33 cellular contexts compared by ENCODE assay signal in genomic region chr17:12537436-12537835, GRCh38.
"Had no signal": no experiment of that assay in that cellular context is flagged by ENCODE, and none has a peak within 500 bp of the region (broad histone marks: within the 10 kb centered on the region; RNA-seq: fewer than 3 reads in every experiment).

No MANE protein-coding gene starts in this region.

- H3K27ac ChIP-seq: adrenal gland, body of pancreas, breast epithelium, Peyer's patch, VCaP had no signal

- ATAC-seq: activated naive CD4-positive, alpha-beta T cell treated with anti-CD3 and anti-CD28 coated beads, Interleukin-2, amount 50 U/mL, for 72 hours; activated T-cell treated with anti-CD3 and anti-CD28 coated beads, Interleukin-2, amount 50 U/mL, for 4 hours; body of pancreas; PC-3 had no signal

- H3K4me3 ChIP-seq: adrenal gland, body of pancreas, breast epithelium, Peyer's patch had no signal

- H3K36me3 ChIP-seq: adrenal gland, breast epithelium, Peyer's patch had no signal

- H3K9me3 ChIP-seq: adrenal gland, body of pancreas, breast epithelium, Peyer's patch had no signal

- DNase-seq: activated B cell treated with CpG ODN at 0.5 μM for 24 hours; activated CD4-positive, alpha-beta memory T cell treated with anti-CD3 and anti-CD28 coated beads for 36 hours; activated CD4-positive, alpha-beta T cell treated with anti-CD3 and anti-CD28 coated beads for 4 hours; activated CD4-positive, alpha-beta T cell treated with anti-CD3 and anti-CD28 coated beads, Interleukin-2, amount 50 U/mL, for 1 hour; activated CD4-positive, CD25-positive, alpha-beta regulatory T cell treated with anti-CD3 and anti-CD28 coated beads, Interleukin-2, amount 50 U/mL, for 72 hours; activated CD8-positive, alpha-beta memory T cell treated with anti-CD3 and anti-CD28 coated beads, Interleukin-2, amount 50 U/mL, for 4 hours; activated gamma-delta T cell treated with Interleukin-2 at 50 U/mL for 16 hours; activated naive CD4-positive, alpha-beta T cell treated with anti-CD3 and anti-CD28 coated beads for 36 hours; activated T-cell treated with anti-CD3 and anti-CD28 coated beads for 4 hours; activated T-cell treated with anti-CD3 and anti-CD28 coated beads, Interleukin-2, amount 50 U/mL, for 4 hours; adrenal gland; body of pancreas; caudate nucleus; cerebellar nuclear complex; NCI-H1105; NCI-H1417 treated with DMSO at 0.1 percent for 48 hours; NCI-H187 treated with DMSO at 0.1 percent for 48 hours; NCI-H2081 treated with DMSO at 0.1 percent for 48 hours; NCI-H345; NCI-H526; NCI-H748 treated with DMSO at 0.1 percent for 48 hours; NK-92 treated with Interleukin-12 subunit alpha and Interleukin-12 subunit beta, amount 100 ng/mL, for 24 hours; PC-3; Peyer's patch; Right ventricle myocardium superior; RPMI8226; SW 1271; T-helper 1 cell; T-helper 2 cell; T-helper 9 cell had no signal

- H3K4me1 ChIP-seq: adrenal gland, body of pancreas, breast epithelium, Peyer's patch had no signal

- H3K27me3 ChIP-seq: body of pancreas, breast epithelium, Peyer's patch had no signal
